Comparison of ENCODE assay signal across 1 cellular context in the genomic region with DNA sequence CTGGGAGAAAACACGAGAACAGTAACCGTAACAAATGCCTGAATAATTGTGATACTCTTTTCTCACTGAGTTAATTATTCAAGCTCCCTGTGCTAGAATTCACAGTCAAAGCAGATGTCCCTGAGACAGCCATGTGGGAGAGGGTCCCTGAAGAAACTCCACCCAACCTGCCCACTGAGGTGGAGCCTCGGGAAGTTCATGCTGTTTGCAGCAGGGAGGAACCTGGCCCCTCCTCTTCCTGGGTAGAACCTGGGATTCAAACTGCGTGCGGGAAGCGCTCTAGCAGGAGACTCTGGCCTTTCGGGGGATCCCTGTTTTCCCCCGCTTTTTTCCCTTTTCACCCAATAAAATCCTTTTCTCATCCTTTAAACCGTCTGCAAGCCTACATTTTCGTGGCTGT.
A peak's percentile ranks its signal among the peaks of the same experiment; 100 is the strongest.
TF ChIP-seq lines count a peak whose summit lies in the region.

No MANE protein-coding gene starts in this region.

TF ChIP-seq in K562, 482 proteins besides CTCF, POLR2A, EP300 and RAD21 (continued from another document):
- TF ChIP-seq, protein P1, sequence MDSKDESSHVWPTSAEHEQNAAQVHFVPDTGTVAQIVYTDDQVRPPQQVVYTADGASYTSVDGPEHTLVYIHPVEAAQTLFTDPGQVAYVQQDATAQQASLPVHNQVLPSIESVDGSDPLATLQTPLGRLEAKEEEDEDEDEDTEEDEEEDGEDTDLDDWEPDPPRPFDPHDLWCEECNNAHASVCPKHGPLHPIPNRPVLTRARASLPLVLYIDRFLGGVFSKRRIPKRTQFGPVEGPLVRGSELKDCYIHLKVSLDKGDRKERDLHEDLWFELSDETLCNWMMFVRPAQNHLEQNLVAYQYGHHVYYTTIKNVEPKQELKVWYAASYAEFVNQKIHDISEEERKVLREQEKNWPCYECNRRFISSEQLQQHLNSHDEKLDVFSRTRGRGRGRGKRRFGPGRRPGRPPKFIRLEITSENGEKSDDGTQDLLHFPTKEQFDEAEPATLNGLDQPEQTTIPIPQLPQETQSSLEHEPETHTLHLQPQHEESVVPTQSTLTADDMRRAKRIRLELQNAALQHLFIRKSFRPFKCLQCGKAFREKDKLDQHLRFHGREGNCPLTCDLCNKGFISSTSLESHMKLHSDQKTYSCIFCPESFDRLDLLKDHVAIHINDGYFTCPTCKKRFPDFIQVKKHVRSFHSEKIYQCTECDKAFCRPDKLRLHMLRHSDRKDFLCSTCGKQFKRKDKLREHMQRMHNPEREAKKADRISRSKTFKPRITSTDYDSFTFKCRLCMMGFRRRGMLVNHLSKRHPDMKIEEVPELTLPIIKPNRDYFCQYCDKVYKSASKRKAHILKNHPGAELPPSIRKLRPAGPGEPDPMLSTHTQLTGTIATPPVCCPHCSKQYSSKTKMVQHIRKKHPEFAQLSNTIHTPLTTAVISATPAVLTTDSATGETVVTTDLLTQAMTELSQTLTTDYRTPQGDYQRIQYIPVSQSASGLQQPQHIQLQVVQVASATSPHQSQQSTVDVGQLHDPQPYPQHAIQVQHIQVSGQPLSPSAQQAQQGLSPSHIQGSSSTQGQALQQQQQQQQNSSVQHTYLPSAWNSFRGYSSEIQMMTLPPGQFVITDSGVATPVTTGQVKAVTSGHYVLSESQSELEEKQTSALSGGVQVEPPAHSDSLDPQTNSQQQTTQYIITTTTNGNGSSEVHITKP (IDR thresholded peaks at IDR 0.05; ENCODE audit: partially characterized antibody): peak; percentile 82
- 0 out of 4 replicates have a peak, but pooled peaks of 1 of the 2 experiments have one; percentile 11 for TF ChIP-seq NRF1 (conservative IDR thresholded peaks at IDR 0.05 in 1 of 2, IDR thresholded peaks at IDR 0.05 in 1 of 2)
- TF ChIP-seq, protein P2, sequence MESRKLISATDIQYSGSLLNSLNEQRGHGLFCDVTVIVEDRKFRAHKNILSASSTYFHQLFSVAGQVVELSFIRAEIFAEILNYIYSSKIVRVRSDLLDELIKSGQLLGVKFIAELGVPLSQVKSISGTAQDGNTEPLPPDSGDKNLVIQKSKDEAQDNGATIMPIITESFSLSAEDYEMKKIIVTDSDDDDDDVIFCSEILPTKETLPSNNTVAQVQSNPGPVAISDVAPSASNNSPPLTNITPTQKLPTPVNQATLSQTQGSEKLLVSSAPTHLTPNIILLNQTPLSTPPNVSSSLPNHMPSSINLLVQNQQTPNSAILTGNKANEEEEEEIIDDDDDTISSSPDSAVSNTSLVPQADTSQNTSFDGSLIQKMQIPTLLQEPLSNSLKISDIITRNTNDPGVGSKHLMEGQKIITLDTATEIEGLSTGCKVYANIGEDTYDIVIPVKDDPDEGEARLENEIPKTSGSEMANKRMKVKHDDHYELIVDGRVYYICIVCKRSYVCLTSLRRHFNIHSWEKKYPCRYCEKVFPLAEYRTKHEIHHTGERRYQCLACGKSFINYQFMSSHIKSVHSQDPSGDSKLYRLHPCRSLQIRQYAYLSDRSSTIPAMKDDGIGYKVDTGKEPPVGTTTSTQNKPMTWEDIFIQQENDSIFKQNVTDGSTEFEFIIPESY (CRISPR knock-in tag; IDR thresholded peaks at IDR 0.05): peak; percentile 55
- 0 out of 2 replicates have a peak, but pooled peaks have one; percentile 15 for TF ChIP-seq ZNF431 (CRISPR knock-in tag; IDR thresholded peaks at IDR 0.05)
- no peak for TF ChIP-seq CCAR2 (IDR thresholded peaks at IDR 0.05; ENCODE audit: low read depth, low read length)
- no peak for TF ChIP-seq PHF21A (IDR thresholded peaks at IDR 0.05; ENCODE audit: borderline replicate concordance, low read depth)
- TF ChIP-seq, protein P3, sequence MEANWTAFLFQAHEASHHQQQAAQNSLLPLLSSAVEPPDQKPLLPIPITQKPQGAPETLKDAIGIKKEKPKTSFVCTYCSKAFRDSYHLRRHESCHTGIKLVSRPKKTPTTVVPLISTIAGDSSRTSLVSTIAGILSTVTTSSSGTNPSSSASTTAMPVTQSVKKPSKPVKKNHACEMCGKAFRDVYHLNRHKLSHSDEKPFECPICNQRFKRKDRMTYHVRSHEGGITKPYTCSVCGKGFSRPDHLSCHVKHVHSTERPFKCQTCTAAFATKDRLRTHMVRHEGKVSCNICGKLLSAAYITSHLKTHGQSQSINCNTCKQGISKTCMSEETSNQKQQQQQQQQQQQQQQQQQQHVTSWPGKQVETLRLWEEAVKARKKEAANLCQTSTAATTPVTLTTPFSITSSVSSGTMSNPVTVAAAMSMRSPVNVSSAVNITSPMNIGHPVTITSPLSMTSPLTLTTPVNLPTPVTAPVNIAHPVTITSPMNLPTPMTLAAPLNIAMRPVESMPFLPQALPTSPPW (CRISPR knock-in tag; IDR thresholded peaks at IDR 0.05): peak; percentile 56; the same call in 1 of the 2 replicates
- TF ChIP-seq, protein P4, sequence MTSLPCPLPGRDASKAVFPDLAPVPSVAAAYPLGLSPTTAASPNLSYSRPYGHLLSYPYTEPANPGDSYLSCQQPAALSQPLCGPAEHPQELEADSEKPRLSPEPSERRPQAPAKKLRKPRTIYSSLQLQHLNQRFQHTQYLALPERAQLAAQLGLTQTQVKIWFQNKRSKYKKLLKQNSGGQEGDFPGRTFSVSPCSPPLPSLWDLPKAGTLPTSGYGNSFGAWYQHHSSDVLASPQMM (CRISPR knock-in tag; IDR thresholded peaks at IDR 0.05): no peak
- TF ChIP-seq, protein P5, sequence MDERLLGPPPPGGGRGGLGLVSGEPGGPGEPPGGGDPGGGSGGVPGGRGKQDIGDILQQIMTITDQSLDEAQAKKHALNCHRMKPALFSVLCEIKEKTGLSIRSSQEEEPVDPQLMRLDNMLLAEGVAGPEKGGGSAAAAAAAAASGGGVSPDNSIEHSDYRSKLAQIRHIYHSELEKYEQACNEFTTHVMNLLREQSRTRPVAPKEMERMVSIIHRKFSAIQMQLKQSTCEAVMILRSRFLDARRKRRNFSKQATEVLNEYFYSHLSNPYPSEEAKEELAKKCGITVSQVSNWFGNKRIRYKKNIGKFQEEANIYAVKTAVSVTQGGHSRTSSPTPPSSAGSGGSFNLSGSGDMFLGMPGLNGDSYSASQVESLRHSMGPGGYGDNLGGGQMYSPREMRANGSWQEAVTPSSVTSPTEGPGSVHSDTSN (CRISPR knock-in tag; IDR thresholded peaks at IDR 0.05; ENCODE audit: low read depth): no peak
- TF ChIP-seq, protein P5 (tag; conservative IDR thresholded peaks at IDR 0.05; ENCODE audit: low read depth): no peak
- no peak for TF ChIP-seq ZNF780A (CRISPR knock-in tag; IDR thresholded peaks at IDR 0.05)
- TF ChIP-seq SMARCA4 (IDR thresholded peaks at IDR 0.05): peak; percentile 34; the same call in 1 of the 2 replicates
- TF ChIP-seq, protein P6, sequence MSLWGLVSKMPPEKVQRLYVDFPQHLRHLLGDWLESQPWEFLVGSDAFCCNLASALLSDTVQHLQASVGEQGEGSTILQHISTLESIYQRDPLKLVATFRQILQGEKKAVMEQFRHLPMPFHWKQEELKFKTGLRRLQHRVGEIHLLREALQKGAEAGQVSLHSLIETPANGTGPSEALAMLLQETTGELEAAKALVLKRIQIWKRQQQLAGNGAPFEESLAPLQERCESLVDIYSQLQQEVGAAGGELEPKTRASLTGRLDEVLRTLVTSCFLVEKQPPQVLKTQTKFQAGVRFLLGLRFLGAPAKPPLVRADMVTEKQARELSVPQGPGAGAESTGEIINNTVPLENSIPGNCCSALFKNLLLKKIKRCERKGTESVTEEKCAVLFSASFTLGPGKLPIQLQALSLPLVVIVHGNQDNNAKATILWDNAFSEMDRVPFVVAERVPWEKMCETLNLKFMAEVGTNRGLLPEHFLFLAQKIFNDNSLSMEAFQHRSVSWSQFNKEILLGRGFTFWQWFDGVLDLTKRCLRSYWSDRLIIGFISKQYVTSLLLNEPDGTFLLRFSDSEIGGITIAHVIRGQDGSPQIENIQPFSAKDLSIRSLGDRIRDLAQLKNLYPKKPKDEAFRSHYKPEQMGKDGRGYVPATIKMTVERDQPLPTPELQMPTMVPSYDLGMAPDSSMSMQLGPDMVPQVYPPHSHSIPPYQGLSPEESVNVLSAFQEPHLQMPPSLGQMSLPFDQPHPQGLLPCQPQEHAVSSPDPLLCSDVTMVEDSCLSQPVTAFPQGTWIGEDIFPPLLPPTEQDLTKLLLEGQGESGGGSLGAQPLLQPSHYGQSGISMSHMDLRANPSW (CRISPR knock-in tag; IDR thresholded peaks at IDR 0.05): no peak
- no peak for TF ChIP-seq NCOA1 (IDR thresholded peaks at IDR 0.05; ENCODE audit: low read depth)
- TF ChIP-seq, protein P7, sequence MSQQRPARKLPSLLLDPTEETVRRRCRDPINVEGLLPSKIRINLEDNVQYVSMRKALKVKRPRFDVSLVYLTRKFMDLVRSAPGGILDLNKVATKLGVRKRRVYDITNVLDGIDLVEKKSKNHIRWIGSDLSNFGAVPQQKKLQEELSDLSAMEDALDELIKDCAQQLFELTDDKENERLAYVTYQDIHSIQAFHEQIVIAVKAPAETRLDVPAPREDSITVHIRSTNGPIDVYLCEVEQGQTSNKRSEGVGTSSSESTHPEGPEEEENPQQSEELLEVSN (IDR thresholded peaks at IDR 0.05; ENCODE audit: borderline replicate concordance in 1 of 2, extremely low read depth in 1 of 2, insufficient read depth in 1 of 2, insufficient read length in 1 of 2, low read depth in 1 of 2, low read length in 1 of 2, poor library complexity in 1 of 2, severe bottlenecking in 1 of 2): peak; percentile 33 to 79
- TF ChIP-seq, protein P8, sequence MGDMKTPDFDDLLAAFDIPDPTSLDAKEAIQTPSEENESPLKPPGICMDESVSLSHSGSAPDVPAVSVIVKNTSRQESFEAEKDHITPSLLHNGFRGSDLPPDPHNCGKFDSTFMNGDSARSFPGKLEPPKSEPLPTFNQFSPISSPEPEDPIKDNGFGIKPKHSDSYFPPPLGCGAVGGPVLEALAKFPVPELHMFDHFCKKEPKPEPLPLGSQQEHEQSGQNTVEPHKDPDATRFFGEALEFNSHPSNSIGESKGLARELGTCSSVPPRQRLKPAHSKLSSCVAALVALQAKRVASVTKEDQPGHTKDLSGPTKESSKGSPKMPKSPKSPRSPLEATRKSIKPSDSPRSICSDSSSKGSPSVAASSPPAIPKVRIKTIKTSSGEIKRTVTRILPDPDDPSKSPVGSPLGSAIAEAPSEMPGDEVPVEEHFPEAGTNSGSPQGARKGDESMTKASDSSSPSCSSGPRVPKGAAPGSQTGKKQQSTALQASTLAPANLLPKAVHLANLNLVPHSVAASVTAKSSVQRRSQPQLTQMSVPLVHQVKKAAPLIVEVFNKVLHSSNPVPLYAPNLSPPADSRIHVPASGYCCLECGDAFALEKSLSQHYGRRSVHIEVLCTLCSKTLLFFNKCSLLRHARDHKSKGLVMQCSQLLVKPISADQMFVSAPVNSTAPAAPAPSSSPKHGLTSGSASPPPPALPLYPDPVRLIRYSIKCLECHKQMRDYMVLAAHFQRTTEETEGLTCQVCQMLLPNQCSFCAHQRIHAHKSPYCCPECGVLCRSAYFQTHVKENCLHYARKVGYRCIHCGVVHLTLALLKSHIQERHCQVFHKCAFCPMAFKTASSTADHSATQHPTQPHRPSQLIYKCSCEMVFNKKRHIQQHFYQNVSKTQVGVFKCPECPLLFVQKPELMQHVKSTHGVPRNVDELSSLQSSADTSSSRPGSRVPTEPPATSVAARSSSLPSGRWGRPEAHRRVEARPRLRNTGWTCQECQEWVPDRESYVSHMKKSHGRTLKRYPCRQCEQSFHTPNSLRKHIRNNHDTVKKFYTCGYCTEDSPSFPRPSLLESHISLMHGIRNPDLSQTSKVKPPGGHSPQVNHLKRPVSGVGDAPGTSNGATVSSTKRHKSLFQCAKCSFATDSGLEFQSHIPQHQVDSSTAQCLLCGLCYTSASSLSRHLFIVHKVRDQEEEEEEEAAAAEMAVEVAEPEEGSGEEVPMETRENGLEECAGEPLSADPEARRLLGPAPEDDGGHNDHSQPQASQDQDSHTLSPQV (IDR thresholded peaks at IDR 0.05): peak; percentile 61
TF ChIP-seq in K562: peak in this region for 18.
